ENCODE assay signal across 8 cellular contexts in the genomic region with DNA sequence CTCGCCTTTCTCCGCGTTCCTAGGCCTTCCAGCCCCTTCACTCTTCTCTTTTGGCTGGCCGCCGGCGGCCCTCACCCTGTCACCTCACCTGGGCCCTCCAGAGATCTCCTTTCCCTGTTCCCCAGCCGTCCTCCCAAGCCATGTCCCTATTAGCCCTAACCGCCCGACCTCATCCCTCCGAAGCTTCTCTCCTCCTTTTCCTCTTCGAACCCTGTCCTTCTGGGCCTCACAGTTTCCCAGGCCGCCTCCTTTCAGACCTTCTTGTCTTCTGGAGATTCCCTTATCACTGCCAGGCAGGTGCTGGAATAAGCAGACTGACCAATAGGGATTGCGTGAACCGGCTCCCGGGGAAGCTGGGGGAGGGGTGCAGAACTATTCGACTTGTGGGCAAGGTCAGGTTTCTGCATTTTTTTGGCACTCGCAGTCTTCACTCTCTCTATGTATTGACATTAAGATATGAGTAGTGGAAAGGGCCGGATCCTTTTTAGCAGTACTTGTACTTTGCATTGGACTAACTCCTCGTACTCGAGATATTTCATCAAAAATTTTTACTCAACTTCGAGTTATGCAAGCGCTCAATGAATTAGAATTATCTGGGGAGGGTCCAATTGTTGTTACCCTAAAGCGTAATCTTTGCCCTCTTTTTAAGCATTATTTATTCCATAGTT. TPM values are rescaled to one million over a fixed set of nuclear protein-coding genes. Genes with fewer than 3 reads are reported as not detected.
DNase-seq lines count a peak whose midpoint lies in the region; FAIRE-seq and TF ChIP-seq lines count a peak whose summit lies in the region.

No MANE protein-coding gene starts in this region.

- H2AFZ ChIP-seq in mammary epithelial cell (ENCODE audit: low read depth, low read length) = peak overlapping the region; percentile 99

- no peaks in the 10 kb centered on the region for H3K27me3 ChIP-seq in SJCRH30
- H3K27me3 ChIP-seq in mammary epithelial cell (ENCODE audit: insufficient read depth, low read length) = no peaks in the 10 kb centered on the region
- H3K27me3 ChIP-seq in small intestine (ENCODE audit: control insufficient read depth in 2 of 2, insufficient read depth in 2 of 2, low read length in 2 of 2) = no peaks in the 10 kb centered on the region

- no peaks in the 10 kb centered on the region for H4K20me1 ChIP-seq in mammary epithelial cell (ENCODE audit: insufficient read depth, low read length)

- FAIRE-seq in HTR-8/SVneo (lab: Jason Lieb, UNC) (no peak), small intestine (lab: Jason Lieb, UNC) (no peak), frontal cortex (lab: Jason Lieb, UNC) (no peak)

- peak overlapping the region; percentile 84 for H3K9ac ChIP-seq in mammary epithelial cell (ENCODE audit: insufficient read depth, low read length)

- dilution Hi-C loops in mammary epithelial cell (cut with HindIII; ENCODE audit: low sequenced_read_pairs) = no loop called here

- intact Hi-C loops in mammary epithelial cell (cut with micrococcal nuclease) = loop anchor here (2.0 kb wide), 1 partner anchor 20 kb away; no protein-coding TSS in a partner anchor

- no peak for TF ChIP-seq CTCF in mammary epithelial cell (conservative IDR thresholded peaks at IDR 0.05 in 1 of 2, IDR thresholded peaks at IDR 0.05 in 1 of 2; ENCODE audit: extremely low read depth in 1 of 2, insufficient read depth in 1 of 2, low read depth in 1 of 2, low read length in 2 of 2)

- peak; percentile 70 for DNase-seq in ELR (ENCODE audit: low read depth)
- DNase-seq in HTR-8/SVneo (ENCODE audit: insufficient read length, low spot score) = peak; percentile 63
- peak; percentile 66 to 71 for DNase-seq in SJCRH30
- peak; percentile 73 for DNase-seq in mammary epithelial cell
- peak; percentile 54 for DNase-seq in inferior parietal cortex (ENCODE audit: extremely low spot score)
- DNase-seq in small intestine = peak; percentile 77
- no peak for DNase-seq in globus pallidus (ENCODE audit: low spot score)
- no peak for DNase-seq in frontal cortex (ENCODE audit: low spot score in 2 of 2)

- in situ Hi-C loops in mammary epithelial cell (cut with MboI; ENCODE audit: low sequenced_read_pairs in 2 of 2) = loop anchor here in 1 of 2 donors (5.0 kb wide), 1 partner anchor 136 kb away; a partner anchor contains a TSS

- H3K4me2 ChIP-seq in mammary epithelial cell (ENCODE audit: insufficient read depth, low read depth, low read length) = peak overlapping the region; percentile 90

- no TSS peak for BruUV-seq in mammary epithelial cell (replicated peaks; lab: Mats Ljungman, UMichigan)

- H3K4me3 ChIP-seq in SJCRH30 = peak overlapping the region; percentile 97
- H3K4me3 ChIP-seq in mammary epithelial cell (replicated peaks in 1 of 3; ENCODE audit: insufficient read depth in 1 of 3, low read depth in 2 of 3, low read length in 3 of 3) = peak overlapping the region; percentile 75 to 100 (median 100)
- H3K4me3 ChIP-seq in small intestine (ENCODE audit: low read depth in 1 of 2, low read length in 2 of 2) = peak overlapping the region; percentile 99 to 100

- H3K27ac ChIP-seq in SJCRH30 = peak overlapping the region; percentile 78
- H3K27ac ChIP-seq in mammary epithelial cell (ENCODE audit: insufficient read depth, low read depth, low read length) = peak overlapping the region; percentile 43
- peak overlapping the region; percentile 77 to 92 for H3K27ac ChIP-seq in small intestine (ENCODE audit: low read depth in 1 of 2, low read length in 1 of 2)

- CTCF ChIA-PET in mammary epithelial cell (lab: Charles Lee; ENCODE audit: low non-redundant PET) = no interaction called here

- H3K79me2 ChIP-seq in mammary epithelial cell (ENCODE audit: insufficient read depth, low read length) = peaks cover 49% of the 10 kb centered on the region

- 0 out of 2 replicates have a peak, but pooled peaks cover 2% of the 10 kb centered on the region for H3K4me1 ChIP-seq in SJCRH30
- peaks cover 13% of the 10 kb centered on the region for H3K4me1 ChIP-seq in mammary epithelial cell (ENCODE audit: insufficient read depth, low read length)
- no peaks in the 10 kb centered on the region for H3K4me1 ChIP-seq in small intestine (ENCODE audit: control insufficient read depth in 2 of 2, insufficient read depth in 1 of 2, low read depth in 1 of 2, low read length in 1 of 2)

- H3K9me3 ChIP-seq in SJCRH30 (replicated peaks) (no peaks in the 10 kb centered on the region), mammary epithelial cell (replicated peaks; ENCODE audit: insufficient read depth, low read length) (no peaks in the 10 kb centered on the region), small intestine (ENCODE audit: control insufficient read depth, low read depth) (no peaks in the 10 kb centered on the region)

- H3K36me3 ChIP-seq in SJCRH30 (no peaks in the 10 kb centered on the region), mammary epithelial cell (ENCODE audit: insufficient read depth, low read length) (no peaks in the 10 kb centered on the region), small intestine (ENCODE audit: control insufficient read depth in 2 of 2, insufficient read depth in 2 of 2, low read length in 2 of 2) (no peaks in the 10 kb centered on the region)

- WGBS in mammary epithelial cell (ENCODE audit: low coverage, missing lambda C conversion rate) = 7% methylated on average over 21 of the region's 23 CpGs
- 1 to 2% (median 2%) methylated on average over 20 to 23 of the region's 23 CpGs for WGBS in small intestine, 3 donors

RNA-seq across cellular contexts. Expression of a gene that starts 0.7 kb away (rescaled TPM):
- total RNA-seq in SJCRH30 (2014; rRNA removed; shearing (Covaris generic)) = 48.9 and 49.2 TPM in 2 replicates
- total RNA-seq in mammary epithelial cell = 10 to 100 TPM; 20.3 to 28.3 TPM
- 14.7 TPM for polyA plus RNA-seq in mammary epithelial cell
- 25.9 TPM for polyA minus RNA-seq in mammary epithelial cell
- polyA plus RNA-seq in small intestine = 10 to 100 TPM; 23.2 to 61.5 (median 34.3) TPM
- total RNA-seq in frontal cortex = 156 TPM

Comparison
In these comparisons a context has a peak if more than half of its experiments do, and no peak if none do; other contexts are left out.
1. DNase-seq: peak in ELR (single experiment), HTR-8/SVneo (single experiment), SJCRH30 (2 of 2), mammary epithelial cell (single experiment), inferior parietal cortex (single experiment) and small intestine (single experiment); none in globus pallidus (single experiment) and frontal cortex (0 of 2).
2. Peak in every context shown above with its lines, with median percentiles within 50 percentile points of each other: H3K27ac ChIP-seq and H3K4me3 ChIP-seq.